Comparison of ENCODE assay signal across 1 cellular context in the genomic region with DNA sequence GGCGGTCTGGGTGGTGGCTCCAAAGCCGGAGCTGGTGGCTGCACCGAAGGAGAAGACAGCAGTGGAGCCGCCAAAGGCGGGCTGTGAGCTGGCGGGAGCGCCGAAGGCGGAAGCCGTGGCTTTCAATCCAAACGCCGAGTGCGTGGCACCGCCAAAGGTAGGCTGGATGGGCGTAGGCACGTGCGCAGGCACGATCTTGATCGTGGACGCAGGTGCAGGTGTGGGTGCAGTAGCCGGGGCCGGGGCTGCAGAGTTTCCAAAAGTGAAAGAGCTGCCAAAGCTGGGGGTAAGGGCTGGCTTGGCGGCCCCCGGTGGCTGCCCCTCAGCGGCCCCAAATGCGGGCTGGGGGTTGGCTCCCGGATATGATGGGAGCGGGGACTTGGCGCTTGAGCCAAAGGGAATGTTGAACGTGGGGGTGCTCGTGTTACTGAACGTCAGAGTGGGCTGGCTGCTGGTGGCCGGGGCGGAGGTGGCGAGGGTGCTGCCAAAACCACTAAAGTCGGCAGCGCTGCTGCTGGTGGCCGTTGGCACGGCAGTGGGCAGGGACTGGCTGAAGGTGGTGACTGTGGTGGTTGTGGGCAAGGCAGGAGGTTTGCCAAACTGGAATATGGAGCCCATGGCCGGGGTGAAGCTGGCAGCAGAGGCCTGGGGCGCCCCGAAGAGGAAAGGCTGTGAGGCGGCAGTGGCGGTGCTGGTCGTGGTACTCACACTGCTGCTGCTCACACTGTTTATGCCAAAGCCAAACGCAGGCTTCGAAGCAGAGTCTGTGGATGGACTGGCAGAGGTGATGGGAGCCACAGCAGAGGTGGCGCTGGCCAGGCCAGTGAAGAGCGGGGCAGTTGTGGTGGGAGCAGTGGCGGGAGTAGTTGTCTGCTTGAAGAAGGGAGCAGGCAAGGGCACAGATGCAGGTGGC.
TF ChIP-seq lines count a peak whose summit lies in the region.

No MANE protein-coding gene starts in this region.

TF ChIP-seq in K562, 482 proteins besides CTCF, POLR2A, EP300 and RAD21:
- TF ChIP-seq RBFOX2 (IDR thresholded peaks at IDR 0.05; ENCODE audit: low read depth, low read length) (0 out of 2 replicates have a peak, but pooled peaks have one; percentile 14), POLR2G (IDR thresholded peaks at IDR 0.05; ENCODE audit: low read depth, low read length) (peak; percentile 51; the same call in 1 of the 2 replicates), SUPT5H (IDR thresholded peaks at IDR 0.05) (peak; percentile 38; the same call in 1 of the 2 replicates)
